Comparison of ENCODE assay signal across 8 cellular contexts in the genomic region with DNA sequence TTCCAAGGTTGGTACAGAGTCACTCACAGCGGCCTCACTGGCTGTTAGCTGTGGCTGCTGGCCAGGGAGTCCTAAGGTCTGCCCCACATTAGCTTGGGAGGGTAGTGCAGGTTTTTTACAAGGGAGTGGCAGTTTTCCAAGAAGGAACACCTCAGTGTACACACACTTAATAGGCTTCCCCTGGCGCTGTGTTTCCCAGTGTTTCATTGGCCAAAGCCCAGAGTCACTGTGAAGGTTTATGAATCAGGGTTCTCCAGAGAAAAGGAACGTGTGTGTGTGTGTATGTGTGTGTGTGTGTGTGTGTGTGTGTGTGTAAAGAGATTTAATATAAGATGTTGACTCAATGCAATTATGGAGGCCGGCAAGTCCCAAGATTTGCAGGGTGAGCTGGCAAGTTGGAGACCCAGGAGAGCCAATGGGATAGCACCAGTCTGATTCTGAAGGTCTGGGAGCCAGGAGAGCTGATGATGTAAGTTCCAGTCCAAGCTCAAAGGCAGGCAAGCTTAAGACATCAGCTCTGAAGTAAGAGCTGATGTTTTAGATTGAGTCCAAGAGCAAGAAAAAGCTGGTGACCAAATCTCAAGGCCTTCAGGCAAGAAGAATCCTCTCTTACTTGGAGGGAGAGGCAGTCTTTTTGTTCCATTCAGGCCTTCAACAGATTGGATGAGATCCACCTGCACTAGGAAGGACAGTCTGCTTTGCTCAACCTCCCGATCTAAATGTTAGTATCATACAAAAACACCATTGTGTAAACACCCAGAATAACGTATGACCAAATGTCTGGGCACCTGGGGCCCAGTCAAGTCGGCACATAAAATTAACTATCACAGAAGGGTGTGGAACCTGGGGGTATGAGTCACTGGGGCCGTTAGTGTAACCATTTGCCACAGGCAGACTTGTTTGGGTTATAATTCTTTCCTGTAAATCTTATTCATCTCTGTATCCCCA.
DNase-seq lines count a peak whose midpoint lies in the region; ATAC-seq, FAIRE-seq and TF ChIP-seq lines count a peak whose summit lies in the region.

No MANE protein-coding gene starts in this region.

- H3K36me3 ChIP-seq in Peyer's patch: no peaks in the 10 kb centered on the region
- H3K36me3 ChIP-seq in pancreas: no peaks in the 10 kb centered on the region

- H3K9me3 ChIP-seq in Peyer's patch: no peaks in the 10 kb centered on the region
- no peaks in the 10 kb centered on the region for H3K9me3 ChIP-seq in pancreas

- H3K27me3 ChIP-seq in Peyer's patch (no peaks in the 10 kb centered on the region), pancreas (no peaks in the 10 kb centered on the region)

- WGBS in pancreas, 2 donors: 35 to 39% methylated on average over 8 of the region's 8 CpGs

- peak; percentile 61 for DNase-seq in DMS79 (lab: John Stamatoyannopoulos, UW)
- peak in 2 of 3 donors; percentile 71 to 80 for DNase-seq in Peyer's patch
- peak; percentile 50 to 72 (median 54) for DNase-seq in pancreas
- no peak for DNase-seq in type B pancreatic cell (ENCODE audit: extremely low spot score, unreplicated experiment)
- DNase-seq in NCI-H524 treated with DMSO at 0.1 percent for 48 hours (lab: John Stamatoyannopoulos, UW): no peak

- H3K36me3 Mint-ChIP-seq in brain (no peaks in the 10 kb centered on the region), type B pancreatic cell (no peaks in the 10 kb centered on the region)

- H3K4me3 ChIP-seq in Peyer's patch: no peak overlapping the region
- H3K4me3 ChIP-seq in pancreas: no peak overlapping the region

- H3K4me1 Mint-ChIP-seq in brain: peaks cover 27% of the 10 kb centered on the region
- peaks cover 9% of the 10 kb centered on the region for H3K4me1 Mint-ChIP-seq in type B pancreatic cell (ENCODE audit: unreplicated experiment)

- H3K27ac Mint-ChIP-seq in brain: peak overlapping the region in 3 of 5 experiments; percentile 32 to 78 (median 78)
- H3K27ac Mint-ChIP-seq in type B pancreatic cell: no peak overlapping the region

- H3K4me1 ChIP-seq in Peyer's patch (peaks cover 0 to 12% (median 2%) of the 10 kb centered on the region in 4 donors), pancreas (peaks cover 7 to 17% (median 14%) of the 10 kb centered on the region in 3 donors)

- intact Hi-C loops in pancreas (cut with DNase I): no loop called here

- no peaks in the 10 kb centered on the region for H3K9me3 Mint-ChIP-seq in brain
- no peaks in the 10 kb centered on the region for H3K9me3 Mint-ChIP-seq in type B pancreatic cell

- no peak for TF ChIP-seq POLR2A in Peyer's patch (IDR thresholded peaks at IDR 0.05)

- TF ChIP-seq CTCF in Peyer's patch (IDR thresholded peaks at IDR 0.05): no peak
- no peak for TF ChIP-seq CTCF in brain (conservative IDR thresholded peaks at IDR 0.05)
- TF ChIP-seq CTCF in pancreas (IDR thresholded peaks at IDR 0.05): no peak
- no peak for TF ChIP-seq CTCF in type B pancreatic cell (conservative IDR thresholded peaks at IDR 0.05)

- peak overlapping the region in 3 of 4 donors; percentile 43 to 64 (median 49) for H3K27ac ChIP-seq in Peyer's patch
- H3K27ac ChIP-seq in pancreas: peak overlapping the region in 1 of 4 donors; percentile 53

- H3K4me3 Mint-ChIP-seq in brain (no peak overlapping the region), type B pancreatic cell (no peak overlapping the region)

- ATAC-seq in pancreas: peak; percentile 82 to 91 (median 90)
- no peak for ATAC-seq in GM21447 (IDR thresholded peaks at IDR 0.05; ENCODE audit: unreplicated experiment)
- ATAC-seq in GM19452 (IDR thresholded peaks at IDR 0.05; ENCODE audit: unreplicated experiment): no peak

- H3K27me3 Mint-ChIP-seq in brain: peaks cover 7% of the 10 kb centered on the region
- H3K27me3 Mint-ChIP-seq in type B pancreatic cell: no peaks in the 10 kb centered on the region

- no peak for FAIRE-seq in pancreas (lab: Jason Lieb, UNC)

Comparison
In these comparisons a context has a peak if more than half of its experiments do, and no peak if none do; other contexts are left out.
1. DNase-seq: peak in DMS79 (single experiment), Peyer's patch (2 of 3) and pancreas (6 of 6); none in type B pancreatic cell (single experiment) and NCI-H524 treated with DMSO at 0.1 percent for 48 hours (single experiment).
2. ATAC-seq: peak in pancreas (4 of 4); none in GM21447 (single experiment) and GM19452 (single experiment).